Comparison of ENCODE assay signal across 1 cellular context in the genomic region with DNA sequence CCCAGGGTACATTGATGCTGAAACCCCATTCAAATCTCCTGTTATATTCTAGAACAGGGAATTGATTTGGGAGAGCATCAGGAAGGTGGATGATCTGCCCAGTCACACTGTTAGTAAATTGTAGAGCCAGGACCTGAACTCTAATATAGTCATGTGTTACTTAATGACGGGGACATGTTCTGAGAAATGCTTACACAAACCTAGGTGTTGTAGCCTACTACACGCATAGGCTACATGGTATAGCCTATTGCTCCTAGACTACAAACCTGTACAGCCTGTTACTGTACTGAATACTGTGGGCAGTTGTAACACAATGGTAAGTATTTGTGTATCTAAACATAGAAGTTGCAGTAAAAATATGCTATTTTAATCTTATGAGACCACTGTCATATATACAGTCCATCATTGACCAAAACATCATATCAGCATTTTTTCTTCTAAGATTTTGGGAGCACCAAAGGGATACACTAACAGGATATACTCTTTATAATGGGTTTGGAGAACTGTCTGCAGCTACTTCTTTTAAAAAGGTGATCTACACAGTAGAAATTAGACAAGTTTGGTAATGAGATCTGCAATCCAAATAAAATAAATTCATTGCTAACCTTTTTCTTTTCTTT.
TF ChIP-seq lines count a peak whose summit lies in the region.

No MANE protein-coding gene starts in this region.

TF ChIP-seq in WTC11, 78 proteins besides CTCF, POLR2A, EP300 and RAD21:
- TF ChIP-seq AR (CRISPR knock-in tag; IDR thresholded peaks at IDR 0.05) (no peak), ATF1 (CRISPR knock-in tag; IDR thresholded peaks at IDR 0.05) (no peak), TEAD4 (CRISPR knock-in tag; IDR thresholded peaks at IDR 0.05) (no peak), ZNF671 (CRISPR knock-in tag; IDR thresholded peaks at IDR 0.05) (no peak), GRHL2 (CRISPR knock-in tag; IDR thresholded peaks at IDR 0.05; ENCODE audit: insufficient replicate concordance, severe bottlenecking) (no peak), FOXJ3 (CRISPR knock-in tag; IDR thresholded peaks at IDR 0.05; ENCODE audit: borderline replicate concordance) (no peak)
- TF ChIP-seq, protein P1, sequence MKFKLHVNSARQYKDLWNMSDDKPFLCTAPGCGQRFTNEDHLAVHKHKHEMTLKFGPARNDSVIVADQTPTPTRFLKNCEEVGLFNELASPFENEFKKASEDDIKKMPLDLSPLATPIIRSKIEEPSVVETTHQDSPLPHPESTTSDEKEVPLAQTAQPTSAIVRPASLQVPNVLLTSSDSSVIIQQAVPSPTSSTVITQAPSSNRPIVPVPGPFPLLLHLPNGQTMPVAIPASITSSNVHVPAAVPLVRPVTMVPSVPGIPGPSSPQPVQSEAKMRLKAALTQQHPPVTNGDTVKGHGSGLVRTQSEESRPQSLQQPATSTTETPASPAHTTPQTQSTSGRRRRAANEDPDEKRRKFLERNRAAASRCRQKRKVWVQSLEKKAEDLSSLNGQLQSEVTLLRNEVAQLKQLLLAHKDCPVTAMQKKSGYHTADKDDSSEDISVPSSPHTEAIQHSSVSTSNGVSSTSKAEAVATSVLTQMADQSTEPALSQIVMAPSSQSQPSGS (CRISPR knock-in tag; IDR thresholded peaks at IDR 0.05; ENCODE audit: borderline replicate concordance, low read depth) = no peak
- TF ChIP-seq, protein P2, sequence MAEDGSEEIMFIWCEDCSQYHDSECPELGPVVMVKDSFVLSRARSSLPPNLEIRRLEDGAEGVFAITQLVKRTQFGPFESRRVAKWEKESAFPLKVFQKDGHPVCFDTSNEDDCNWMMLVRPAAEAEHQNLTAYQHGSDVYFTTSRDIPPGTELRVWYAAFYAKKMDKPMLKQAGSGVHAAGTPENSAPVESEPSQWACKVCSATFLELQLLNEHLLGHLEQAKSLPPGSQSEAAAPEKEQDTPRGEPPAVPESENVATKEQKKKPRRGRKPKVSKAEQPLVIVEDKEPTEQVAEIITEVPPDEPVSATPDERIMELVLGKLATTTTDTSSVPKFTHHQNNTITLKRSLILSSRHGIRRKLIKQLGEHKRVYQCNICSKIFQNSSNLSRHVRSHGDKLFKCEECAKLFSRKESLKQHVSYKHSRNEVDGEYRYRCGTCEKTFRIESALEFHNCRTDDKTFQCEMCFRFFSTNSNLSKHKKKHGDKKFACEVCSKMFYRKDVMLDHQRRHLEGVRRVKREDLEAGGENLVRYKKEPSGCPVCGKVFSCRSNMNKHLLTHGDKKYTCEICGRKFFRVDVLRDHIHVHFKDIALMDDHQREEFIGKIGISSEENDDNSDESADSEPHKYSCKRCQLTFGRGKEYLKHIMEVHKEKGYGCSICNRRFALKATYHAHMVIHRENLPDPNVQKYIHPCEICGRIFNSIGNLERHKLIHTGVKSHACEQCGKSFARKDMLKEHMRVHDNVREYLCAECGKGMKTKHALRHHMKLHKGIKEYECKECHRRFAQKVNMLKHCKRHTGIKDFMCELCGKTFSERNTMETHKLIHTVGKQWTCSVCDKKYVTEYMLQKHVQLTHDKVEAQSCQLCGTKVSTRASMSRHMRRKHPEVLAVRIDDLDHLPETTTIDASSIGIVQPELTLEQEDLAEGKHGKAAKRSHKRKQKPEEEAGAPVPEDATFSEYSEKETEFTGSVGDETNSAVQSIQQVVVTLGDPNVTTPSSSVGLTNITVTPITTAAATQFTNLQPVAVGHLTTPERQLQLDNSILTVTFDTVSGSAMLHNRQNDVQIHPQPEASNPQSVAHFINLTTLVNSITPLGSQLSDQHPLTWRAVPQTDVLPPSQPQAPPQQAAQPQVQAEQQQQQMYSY (CRISPR knock-in tag; IDR thresholded peaks at IDR 0.05) = no peak
- TF ChIP-seq, protein P3, sequence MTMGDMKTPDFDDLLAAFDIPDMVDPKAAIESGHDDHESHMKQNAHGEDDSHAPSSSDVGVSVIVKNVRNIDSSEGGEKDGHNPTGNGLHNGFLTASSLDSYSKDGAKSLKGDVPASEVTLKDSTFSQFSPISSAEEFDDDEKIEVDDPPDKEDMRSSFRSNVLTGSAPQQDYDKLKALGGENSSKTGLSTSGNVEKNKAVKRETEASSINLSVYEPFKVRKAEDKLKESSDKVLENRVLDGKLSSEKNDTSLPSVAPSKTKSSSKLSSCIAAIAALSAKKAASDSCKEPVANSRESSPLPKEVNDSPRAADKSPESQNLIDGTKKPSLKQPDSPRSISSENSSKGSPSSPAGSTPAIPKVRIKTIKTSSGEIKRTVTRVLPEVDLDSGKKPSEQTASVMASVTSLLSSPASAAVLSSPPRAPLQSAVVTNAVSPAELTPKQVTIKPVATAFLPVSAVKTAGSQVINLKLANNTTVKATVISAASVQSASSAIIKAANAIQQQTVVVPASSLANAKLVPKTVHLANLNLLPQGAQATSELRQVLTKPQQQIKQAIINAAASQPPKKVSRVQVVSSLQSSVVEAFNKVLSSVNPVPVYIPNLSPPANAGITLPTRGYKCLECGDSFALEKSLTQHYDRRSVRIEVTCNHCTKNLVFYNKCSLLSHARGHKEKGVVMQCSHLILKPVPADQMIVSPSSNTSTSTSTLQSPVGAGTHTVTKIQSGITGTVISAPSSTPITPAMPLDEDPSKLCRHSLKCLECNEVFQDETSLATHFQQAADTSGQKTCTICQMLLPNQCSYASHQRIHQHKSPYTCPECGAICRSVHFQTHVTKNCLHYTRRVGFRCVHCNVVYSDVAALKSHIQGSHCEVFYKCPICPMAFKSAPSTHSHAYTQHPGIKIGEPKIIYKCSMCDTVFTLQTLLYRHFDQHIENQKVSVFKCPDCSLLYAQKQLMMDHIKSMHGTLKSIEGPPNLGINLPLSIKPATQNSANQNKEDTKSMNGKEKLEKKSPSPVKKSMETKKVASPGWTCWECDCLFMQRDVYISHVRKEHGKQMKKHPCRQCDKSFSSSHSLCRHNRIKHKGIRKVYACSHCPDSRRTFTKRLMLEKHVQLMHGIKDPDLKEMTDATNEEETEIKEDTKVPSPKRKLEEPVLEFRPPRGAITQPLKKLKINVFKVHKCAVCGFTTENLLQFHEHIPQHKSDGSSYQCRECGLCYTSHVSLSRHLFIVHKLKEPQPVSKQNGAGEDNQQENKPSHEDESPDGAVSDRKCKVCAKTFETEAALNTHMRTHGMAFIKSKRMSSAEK (CRISPR knock-in tag; IDR thresholded peaks at IDR 0.05; ENCODE audit: borderline replicate concordance) = no peak
